In the genomic region with DNA sequence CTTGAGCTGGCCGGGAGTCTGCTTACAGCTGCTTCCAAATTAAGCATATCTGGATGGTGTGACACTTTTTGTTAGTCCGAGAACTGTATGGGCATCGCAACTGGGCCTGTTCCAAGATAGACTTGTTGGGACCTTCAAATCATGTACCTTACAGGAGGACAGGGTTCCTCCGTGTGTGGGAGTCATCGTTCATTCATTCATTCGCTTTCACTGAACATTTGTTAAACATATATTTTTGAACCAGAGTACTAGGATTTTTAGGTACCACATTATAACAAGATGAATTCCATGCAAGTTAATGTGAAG, we compare ENCODE assay signal across 1 cellular context.
TF ChIP-seq lines count a peak whose summit lies in the region.

No MANE protein-coding gene starts in this region.

TF ChIP-seq in HCT116, 20 proteins besides CTCF, POLR2A, EP300 and RAD21 (continued from another document):
- TF ChIP-seq ZBTB33 (IDR thresholded peaks at IDR 0.05; ENCODE audit: extremely low read depth, insufficient replicate concordance, low read length), result no peak
- TF ChIP-seq YY1 (IDR thresholded peaks at IDR 0.05; ENCODE audit: extremely low read depth, insufficient replicate concordance, low read depth, low read length), result no peak
- no peak for TF ChIP-seq TCF7L2 (IDR thresholded peaks at IDR 0.05; ENCODE audit: borderline replicate concordance, extremely low read depth, insufficient read depth, insufficient read length)
- TF ChIP-seq EZH2 (IDR thresholded peaks at IDR 0.05), result no peak
